Comparison of ENCODE assay signal across 13 cellular contexts in genomic region chr21:31218830-31219608, GRCh38.
A peak's percentile ranks its signal among the peaks of the same experiment; 100 is the strongest.
DNase-seq lines count a peak whose midpoint lies in the region; ATAC-seq and TF ChIP-seq lines count a peak whose summit lies in the region.
"Had no signal": no experiment of that assay in that cellular context is flagged by ENCODE, and none has a peak within 500 bp of the region (broad histone marks: within the 10 kb centered on the region; RNA-seq: fewer than 3 reads in every experiment).

No MANE protein-coding gene starts in this region.

- no peaks in the 10 kb centered on the region for H3K27me3 ChIP-seq in ACC112 (ENCODE audit: insufficient read depth, low read length)
- H3K27me3 ChIP-seq: spleen had no signal

- TF ChIP-seq CTCF in nephron progenitor cell (IDR thresholded peaks at IDR 0.05): no peak

- H3K9me3 Mint-ChIP-seq in nephron progenitor cell: no peaks in the 10 kb centered on the region
- H3K9me3 Mint-ChIP-seq: activated naive CD8-positive, alpha-beta T cell treated with anti-CD3 and anti-CD28 coated beads, Interleukin-2, amount 10 ng/mL, durations not matched to agents 7 days and 5 days; CD8-positive, alpha-beta memory T cell had no signal

- DNase-seq in NCI-H2171 treated with DMSO at 0.1 percent for 48 hours (lab: John Stamatoyannopoulos, UW) (peak; percentile 42), nephron progenitor cell (peak; percentile 39), mucosa of gallbladder (ENCODE audit: low spot score) (no peak)
- DNase-seq: activated naive CD8-positive, alpha-beta T cell treated with anti-CD3 and anti-CD28 coated beads, Interleukin-2, amount 10 ng/mL, durations not matched to agents 7 days and 5 days; CD8-positive, alpha-beta memory T cell; NCI-H1092 treated with DMSO at 0.1 percent for 48 hours; spleen; SW 1271 had no signal

- H3K4me1 ChIP-seq in ACC112 (ENCODE audit: control insufficient read depth, insufficient read depth, low read length, unreplicated experiment): peaks cover 36% of the 10 kb centered on the region
- H3K4me1 ChIP-seq: spleen had no signal

- peak overlapping the region; percentile 47 for H2AFZ ChIP-seq in ACC112 (ENCODE audit: low read length, unreplicated experiment)

- H3K4me1 Mint-ChIP-seq in nephron progenitor cell: peaks cover 76% of the 10 kb centered on the region

- H3K27ac ChIP-seq in ACC112 (ENCODE audit: low read depth, low read length): peak overlapping the region; percentile 25; the same call in 1 of the 2 replicates
- H3K27ac ChIP-seq: spleen had no signal

- peak overlapping the region; percentile 71 for H3K4me3 Mint-ChIP-seq in nephron progenitor cell
- H3K4me3 Mint-ChIP-seq: activated naive CD8-positive, alpha-beta T cell treated with anti-CD3 and anti-CD28 coated beads, Interleukin-2, amount 10 ng/mL, durations not matched to agents 7 days and 5 days had no signal

- H3K27me3 Mint-ChIP-seq in nephron progenitor cell (ENCODE audit: low read depth, poor library complexity): no peaks in the 10 kb centered on the region
- H3K27me3 Mint-ChIP-seq: CD8-positive, alpha-beta memory T cell had no signal

- H3K36me3 Mint-ChIP-seq in nephron progenitor cell (ENCODE audit: low read depth): peaks cover 47% of the 10 kb centered on the region

- peak overlapping the region; percentile 98 for H3K27ac Mint-ChIP-seq in nephron progenitor cell
- H3K27ac Mint-ChIP-seq: activated naive CD8-positive, alpha-beta T cell treated with anti-CD3 and anti-CD28 coated beads, Interleukin-2, amount 10 ng/mL, durations not matched to agents 7 days and 5 days; CD8-positive, alpha-beta memory T cell had no signal

- H3K4me3 ChIP-seq in ACC112 (ENCODE audit: low read depth, low read length): peak overlapping the region; percentile 64
- H3K4me3 ChIP-seq: spleen had no signal

- H3K79me2 ChIP-seq in ACC112 (ENCODE audit: control insufficient read depth, insufficient read depth, low read length, unreplicated experiment): no peaks in the 10 kb centered on the region

- peak; percentile 92 for ATAC-seq in esophagus mucosa
- ATAC-seq in HG03439 (IDR thresholded peaks at IDR 0.05; ENCODE audit: unreplicated experiment): no peak
- ATAC-seq in HG03432 (IDR thresholded peaks at IDR 0.05; ENCODE audit: unreplicated experiment): no peak
- no peak for ATAC-seq in GM21737 (IDR thresholded peaks at IDR 0.05; ENCODE audit: unreplicated experiment)

- H3K36me3 ChIP-seq in ACC112 (ENCODE audit: insufficient read depth, low read length): no peaks in the 10 kb centered on the region
- H3K36me3 ChIP-seq: spleen had no signal
